19 cellular contexts compared by ENCODE assay signal in the genomic region with DNA sequence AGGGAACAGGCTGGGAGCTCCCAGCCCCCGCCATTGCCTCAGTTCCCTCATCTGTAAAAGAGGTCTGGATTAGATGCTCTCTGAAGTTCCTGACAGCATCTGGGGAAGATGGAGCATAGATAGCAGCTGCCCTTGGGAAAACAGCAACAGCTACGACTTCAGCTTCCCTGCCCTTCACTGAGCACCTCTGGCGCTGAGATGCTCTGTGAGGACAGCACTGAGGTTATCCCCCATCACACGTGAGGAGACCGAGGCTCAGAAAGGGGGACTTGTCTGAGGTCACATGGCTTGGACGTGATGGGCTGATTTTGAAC.
"Had no signal": no experiment of that assay in that cellular context is flagged by ENCODE, and none has a peak within 500 bp of the region (broad histone marks: within the 10 kb centered on the region; RNA-seq: fewer than 3 reads in every experiment).

No MANE protein-coding gene starts in this region.

- H3K4me1 ChIP-seq: colonic mucosa had no signal

- ATAC-seq: activated naive CD4-positive, alpha-beta T cell treated with anti-CD3 and anti-CD28 coated beads, Interleukin-2, amount 50 U/mL, for 72 hours; activated T-cell treated with anti-CD3 and anti-CD28 coated beads, Interleukin-2, amount 50 U/mL, for 72 hours had no signal

- FAIRE-seq: frontal cortex had no signal

- H2AFZ ChIP-seq: hepatocyte had no signal

- H3K9ac ChIP-seq: parathyroid adenoma had no signal

- H3K27me3 ChIP-seq: breast epithelium, colonic mucosa, hepatocyte, spleen, tibial nerve had no signal

- H3K9me3 ChIP-seq: breast epithelium, colonic mucosa, spleen, tibial nerve had no signal

- H3K4me2 ChIP-seq: hepatocyte had no signal

- H3K4me3 ChIP-seq: breast epithelium, colonic mucosa, hepatocyte, spleen, tibial nerve had no signal

- H3K79me2 ChIP-seq: hepatocyte, parathyroid adenoma had no signal

- DNase-seq: activated CD4-positive, alpha-beta T cell treated with anti-CD3 and anti-CD28 coated beads for 4 hours; activated CD4-positive, alpha-beta T cell treated with anti-CD3 and anti-CD28 coated beads, Interleukin-2, amount 50 U/mL, for 4 hours; activated naive CD4-positive, alpha-beta T cell; activated T-cell treated with anti-CD3 and anti-CD28 coated beads for 4 hours; activated T-cell treated with anti-CD3 and anti-CD28 coated beads, Interleukin-2, amount 50 U/mL, for 72 hours; colonic mucosa; effector memory CD4-positive, alpha-beta T cell; islet precursor cell; mammary epithelial cell; naive B cell; nephron progenitor cell; spleen; stimulated activated naive CD4-positive, alpha-beta T cell had no signal

- H3K36me3 ChIP-seq: breast epithelium, colonic mucosa, spleen, tibial nerve had no signal

- H3K27ac ChIP-seq: breast epithelium, colonic mucosa, hepatocyte, parathyroid adenoma had no signal
